In the genomic region with DNA sequence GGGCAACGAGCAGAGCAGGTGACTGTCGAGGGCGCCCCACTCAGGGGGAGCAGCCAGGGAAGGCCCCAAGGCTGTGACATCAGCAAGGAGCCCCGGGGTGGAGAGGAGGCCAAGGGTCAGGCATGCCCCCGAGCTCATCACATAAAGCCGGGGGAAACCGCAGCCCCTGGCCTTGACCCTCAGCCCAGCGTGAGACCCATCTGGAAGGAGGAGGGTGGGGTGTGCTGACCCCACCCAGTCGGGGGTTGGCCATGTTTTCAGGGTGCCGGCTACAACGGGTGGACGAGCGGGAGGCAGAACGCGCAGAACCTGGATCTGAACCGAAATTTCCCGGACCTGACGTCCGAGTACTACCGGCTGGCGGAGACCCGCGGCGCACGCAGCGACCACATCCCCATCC, we compare ENCODE assay signal across 2 cellular contexts.
A peak's percentile ranks its signal among the peaks of the same experiment; 100 is the strongest.
TF ChIP-seq lines count a peak whose summit lies in the region.

No MANE protein-coding gene starts in this region.

TF ChIP-seq in K562, 482 proteins besides CTCF, POLR2A, EP300 and RAD21:
- TF ChIP-seq, protein P1, sequence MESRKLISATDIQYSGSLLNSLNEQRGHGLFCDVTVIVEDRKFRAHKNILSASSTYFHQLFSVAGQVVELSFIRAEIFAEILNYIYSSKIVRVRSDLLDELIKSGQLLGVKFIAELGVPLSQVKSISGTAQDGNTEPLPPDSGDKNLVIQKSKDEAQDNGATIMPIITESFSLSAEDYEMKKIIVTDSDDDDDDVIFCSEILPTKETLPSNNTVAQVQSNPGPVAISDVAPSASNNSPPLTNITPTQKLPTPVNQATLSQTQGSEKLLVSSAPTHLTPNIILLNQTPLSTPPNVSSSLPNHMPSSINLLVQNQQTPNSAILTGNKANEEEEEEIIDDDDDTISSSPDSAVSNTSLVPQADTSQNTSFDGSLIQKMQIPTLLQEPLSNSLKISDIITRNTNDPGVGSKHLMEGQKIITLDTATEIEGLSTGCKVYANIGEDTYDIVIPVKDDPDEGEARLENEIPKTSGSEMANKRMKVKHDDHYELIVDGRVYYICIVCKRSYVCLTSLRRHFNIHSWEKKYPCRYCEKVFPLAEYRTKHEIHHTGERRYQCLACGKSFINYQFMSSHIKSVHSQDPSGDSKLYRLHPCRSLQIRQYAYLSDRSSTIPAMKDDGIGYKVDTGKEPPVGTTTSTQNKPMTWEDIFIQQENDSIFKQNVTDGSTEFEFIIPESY (CRISPR knock-in tag; IDR thresholded peaks at IDR 0.05): peak; percentile 32; the same call in 1 of the 2 replicates
- no peak for TF ChIP-seq NCOA2 (IDR thresholded peaks at IDR 0.05; ENCODE audit: partially characterized antibody in 2 of 2)
- TF ChIP-seq TRIM28 (IDR thresholded peaks at IDR 0.05): no peak
TF ChIP-seq in K562: peak in this region for 1.

TF ChIP-seq in SK-N-SH, 30 proteins besides CTCF, POLR2A, EP300 and RAD21:
- TF ChIP-seq FOSL2 (IDR thresholded peaks at IDR 0.05; ENCODE audit: borderline replicate concordance, low read depth) (no peak), EZH2phosphoT487 (IDR thresholded peaks at IDR 0.05; ENCODE audit: borderline replicate concordance, low read depth) (no peak), YY1 (IDR thresholded peaks at IDR 0.05; ENCODE audit: low read depth) (no peak), FOXJ3 (CRISPR knock-in tag; IDR thresholded peaks at IDR 0.05) (no peak), MXI1 (IDR thresholded peaks at IDR 0.05; ENCODE audit: low read depth, low read length) (no peak), FOXM1 (IDR thresholded peaks at IDR 0.05; ENCODE audit: low read depth) (no peak), NRF1 (IDR thresholded peaks at IDR 0.05; ENCODE audit: low read depth, low read length) (no peak)
- TF ChIP-seq, protein P2, sequence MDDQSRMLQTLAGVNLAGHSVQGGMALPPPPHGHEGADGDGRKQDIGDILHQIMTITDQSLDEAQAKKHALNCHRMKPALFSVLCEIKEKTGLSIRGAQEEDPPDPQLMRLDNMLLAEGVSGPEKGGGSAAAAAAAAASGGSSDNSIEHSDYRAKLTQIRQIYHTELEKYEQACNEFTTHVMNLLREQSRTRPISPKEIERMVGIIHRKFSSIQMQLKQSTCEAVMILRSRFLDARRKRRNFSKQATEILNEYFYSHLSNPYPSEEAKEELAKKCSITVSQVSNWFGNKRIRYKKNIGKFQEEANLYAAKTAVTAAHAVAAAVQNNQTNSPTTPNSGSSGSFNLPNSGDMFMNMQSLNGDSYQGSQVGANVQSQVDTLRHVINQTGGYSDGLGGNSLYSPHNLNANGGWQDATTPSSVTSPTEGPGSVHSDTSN (IDR thresholded peaks at IDR 0.05): no peak
